13 cellular contexts compared by ENCODE assay signal in genomic region chr3:48693826-48694225, GRCh38. TPM values are rescaled to one million over a fixed set of nuclear protein-coding genes. Genes with fewer than 3 reads are reported as not detected.
DNase-seq lines count a peak whose midpoint lies in the region; ATAC-seq and TF ChIP-seq lines count a peak whose summit lies in the region.
"Had no signal": no experiment of that assay in that cellular context is flagged by ENCODE, and none has a peak within 500 bp of the region (broad histone marks: within the 10 kb centered on the region; RNA-seq: fewer than 3 reads in every experiment).

No MANE protein-coding gene starts in this region.

- H3K4me1 Mint-ChIP-seq in activated naive CD4-positive, alpha-beta T cell treated with anti-CD3 and anti-CD28 coated beads for 36 hours (ENCODE audit: low read depth) = peaks cover 15% of the 10 kb centered on the region

- no peak for ATAC-seq in thoracic aorta (ENCODE audit: insufficient number of reproducible peaks, low FRiP score, low read depth)
- ATAC-seq: natural killer cell treated with Interleukin-12 subunit alpha and Interleukin-12 subunit beta and Interleukin-15 and Interleukin-18, amount 100 ng/mL, for 72 hours had no signal

- H3K4me1 ChIP-seq in Peyer's patch = no peaks in the 10 kb centered on the region
- H3K4me1 ChIP-seq in colonic mucosa = peaks cover 3% of the 10 kb centered on the region
- peaks cover 27% of the 10 kb centered on the region for H3K4me1 ChIP-seq in mesodermal cell (ENCODE audit: control insufficient read depth, insufficient read depth, low read length, poor library complexity, severe bottlenecking)
- peaks cover 10 to 35% of the 10 kb centered on the region in 2 donors for H3K4me1 ChIP-seq in thoracic aorta (ENCODE audit: control insufficient read depth in 1 of 2, low read depth in 2 of 2)

- H3K9me3 ChIP-seq in Peyer's patch = no peaks in the 10 kb centered on the region
- no peaks in the 10 kb centered on the region for H3K9me3 ChIP-seq in colonic mucosa
- H3K9me3 ChIP-seq in mesodermal cell (ENCODE audit: control insufficient read depth, low read length) = no peaks in the 10 kb centered on the region
- no peaks in the 10 kb centered on the region for H3K9me3 ChIP-seq in thoracic aorta

- peaks cover 22% of the 10 kb centered on the region for H3K36me3 Mint-ChIP-seq in activated naive CD4-positive, alpha-beta T cell treated with anti-CD3 and anti-CD28 coated beads for 36 hours (ENCODE audit: low read depth)

- no peak overlapping the region for H3K9ac ChIP-seq in colonic mucosa (ENCODE audit: low read depth in 2 of 2, low read length in 2 of 2)

- H3K27me3 Mint-ChIP-seq in activated naive CD4-positive, alpha-beta T cell treated with anti-CD3 and anti-CD28 coated beads for 36 hours (ENCODE audit: low read depth) = no peaks in the 10 kb centered on the region
- H3K27me3 Mint-ChIP-seq: natural killer cell treated with Interleukin-12 subunit alpha and Interleukin-12 subunit beta and Interleukin-15 and Interleukin-18, amount 100 ng/mL, for 72 hours had no signal

- TF ChIP-seq CTCF in Peyer's patch (IDR thresholded peaks at IDR 0.05) = no peak
- TF ChIP-seq CTCF in colonic mucosa (IDR thresholded peaks at IDR 0.05) = no peak
- no peak for TF ChIP-seq CTCF in thoracic aorta (IDR thresholded peaks at IDR 0.05)

- DNase-seq in Peyer's patch = no peak
- no peak for DNase-seq in colonic mucosa
- no peak for DNase-seq in thoracic aorta (ENCODE audit: low spot score)
- no peak for DNase-seq in NOMO-1 treated with DMSO at 0.1 percent for 48 hours (lab: John Stamatoyannopoulos, UW; ENCODE audit: unreplicated experiment)
- no peak for DNase-seq in activated naive CD4-positive, alpha-beta T cell treated with anti-CD3 and anti-CD28 coated beads for 36 hours
- DNase-seq in stimulated activated CD4-positive, alpha-beta T cell treated with anti-CD3 and anti-CD28 coated beads, Interleukin-4, amount 100 ng/mL, for 24 hours = no peak
- DNase-seq in DMS153 treated with DMSO at 0.1 percent for 48 hours (lab: John Stamatoyannopoulos, UW; ENCODE audit: unreplicated experiment) = no peak
- DNase-seq: activated CD4-positive, alpha-beta T cell treated with anti-CD3 and anti-CD28 coated beads for 1 hour; activated effector memory CD4-positive, alpha-beta T cell treated with Interleukin-2 at 50 U/mL for 16 hours; SIG-M5; stimulated activated CD4-positive, alpha-beta T cell treated with anti-CD3 and anti-CD28 coated beads, Interleukin-1b, Interleukin-23, amount 100 ng/mL, for 48 hours had no signal

- 87 to 89% methylated on average over 3 to 5 of the region's 8 CpGs for WGBS in mesodermal cell (ENCODE audit: insufficient coverage in 2 of 2), 2 experiments

- H3K27me3 ChIP-seq in Peyer's patch = no peaks in the 10 kb centered on the region
- H3K27me3 ChIP-seq in colonic mucosa = no peaks in the 10 kb centered on the region
- no peaks in the 10 kb centered on the region for H3K27me3 ChIP-seq in thoracic aorta (replicated peaks; ENCODE audit: insufficient read depth)

- peak overlapping the region in 2 of 4 donors; percentile 39 to 42 for H3K4me3 ChIP-seq in Peyer's patch
- no peak overlapping the region for H3K4me3 ChIP-seq in colonic mucosa
- peak overlapping the region; percentile 29 for H3K4me3 ChIP-seq in mesodermal cell (ENCODE audit: extremely low read depth, insufficient read depth, low read length, poor library complexity, severe bottlenecking)
- H3K4me3 ChIP-seq in thoracic aorta = peak overlapping the region; percentile 69

- CTCF ChIA-PET in activated naive CD4-positive, alpha-beta T cell treated with anti-CD3 and anti-CD28 coated beads for 36 hours (lab: Charles Lee) = no interaction called here

- H3K27ac ChIP-seq in Peyer's patch (peak overlapping the region; percentile 36 to 82 (median 58)), colonic mucosa (peak overlapping the region; percentile 52), mesodermal cell (ENCODE audit: low read depth, low read length, severe bottlenecking) (no peak overlapping the region), thoracic aorta (peak overlapping the region; percentile 93 to 97)

- H3K4me3 Mint-ChIP-seq in activated naive CD4-positive, alpha-beta T cell treated with anti-CD3 and anti-CD28 coated beads for 36 hours = no peak overlapping the region
- H3K4me3 Mint-ChIP-seq: natural killer cell treated with Interleukin-12 subunit alpha and Interleukin-12 subunit beta and Interleukin-15 and Interleukin-18, amount 100 ng/mL, for 72 hours had no signal

- H3K27ac Mint-ChIP-seq in activated naive CD4-positive, alpha-beta T cell treated with anti-CD3 and anti-CD28 coated beads for 36 hours = no peak overlapping the region
- H3K27ac Mint-ChIP-seq: natural killer cell treated with Interleukin-12 subunit alpha and Interleukin-12 subunit beta and Interleukin-15 and Interleukin-18, amount 100 ng/mL, for 72 hours had no signal

- no peak for TF ChIP-seq POLR2A in Peyer's patch (IDR thresholded peaks at IDR 0.05)

- H3K9me3 Mint-ChIP-seq in activated naive CD4-positive, alpha-beta T cell treated with anti-CD3 and anti-CD28 coated beads for 36 hours = no peaks in the 10 kb centered on the region
- H3K9me3 Mint-ChIP-seq: natural killer cell treated with Interleukin-12 subunit alpha and Interleukin-12 subunit beta and Interleukin-15 and Interleukin-18, amount 100 ng/mL, for 72 hours had no signal

- H3K36me3 ChIP-seq in Peyer's patch = peaks cover 0 to 79% (median 0%) of the 10 kb centered on the region in 3 donors
- peaks cover 24% of the 10 kb centered on the region for H3K36me3 ChIP-seq in colonic mucosa
- H3K36me3 ChIP-seq in mesodermal cell (ENCODE audit: control insufficient read depth, insufficient read depth, low read length) = peaks cover 93% of the 10 kb centered on the region
- peaks cover 36% of the 10 kb centered on the region for H3K36me3 ChIP-seq in thoracic aorta

- intact Hi-C loops in colonic mucosa (cut with DNase I) = no loop called here
- intact Hi-C loops in activated naive CD4-positive, alpha-beta T cell treated with anti-CD3 and anti-CD28 coated beads for 36 hours (cut with micrococcal nuclease) = no loop called here

RNA-seq across cellular contexts. Expression of gene NCKIPSD, which starts 8.1 kb away (rescaled TPM):
- total RNA-seq in Peyer's patch = 10 to 100 TPM; 35.7 to 66.8 (median 64.4) TPM
- total RNA-seq in colonic mucosa = 10 to 100 TPM; 24.3 to 29.7 TPM
- 23.4 TPM for polyA plus RNA-seq in mesodermal cell (2013, experiment 1 of 2)
- 20.1 TPM for polyA plus RNA-seq in mesodermal cell (2013, experiment 2 of 2)
- 100 to 1,000 TPM in 1 of 2 donors, 10 to 100 TPM in 1; 59.6 to 101 TPM for total RNA-seq in thoracic aorta
- 10 to 100 TPM; 27.3 to 28.7 TPM for total RNA-seq in activated naive CD4-positive, alpha-beta T cell treated with anti-CD3 and anti-CD28 coated beads for 36 hours

RNA-seq across cellular contexts. Expression of gene IP6K2, which starts 23.2 kb away (rescaled TPM):
- total RNA-seq in Peyer's patch (100 to 1,000 TPM in 3 of 4 donors, 10 to 100 TPM in 1; 97.6 to 211 (median 163) TPM), colonic mucosa (100 to 1,000 TPM; 101 to 134 TPM), thoracic aorta (10 to 100 TPM; 38.3 to 90.7 TPM)
- polyA plus RNA-seq in mesodermal cell (2013, experiment 1 of 2) = 155 TPM
- polyA plus RNA-seq in mesodermal cell (2013, experiment 2 of 2) = 132 TPM
- total RNA-seq in activated naive CD4-positive, alpha-beta T cell treated with anti-CD3 and anti-CD28 coated beads for 36 hours = 10 to 100 TPM; 64.3 to 68.3 TPM

RNA-seq across cellular contexts. Expression of gene CELSR3, which starts 31.1 kb away (rescaled TPM):
- 1 to 10 TPM; 2.3 to 5.0 (median 2.9) TPM for total RNA-seq in Peyer's patch
- total RNA-seq in colonic mucosa = 1 to 10 TPM; 1.3 to 2.0 TPM
- 21.2 TPM for polyA plus RNA-seq in mesodermal cell (2013, experiment 1 of 2)
- polyA plus RNA-seq in mesodermal cell (2013, experiment 2 of 2) = 14.6 TPM
- total RNA-seq in thoracic aorta = 1 to 10 TPM; 1.3 to 3.0 TPM
- 1 to 10 TPM; 4.9 to 5.1 TPM for total RNA-seq in activated naive CD4-positive, alpha-beta T cell treated with anti-CD3 and anti-CD28 coated beads for 36 hours

RNA-seq across cellular contexts. Expression of gene SLC26A6, which starts 58.6 kb away (rescaled TPM):
- total RNA-seq in Peyer's patch (100 to 1,000 TPM; 143 to 249 (median 194) TPM), colonic mucosa (100 to 1,000 TPM in 1 of 2 donors, 10 to 100 TPM in 1; 94.9 to 112 TPM), thoracic aorta (100 to 1,000 TPM in 1 of 2 donors, 10 to 100 TPM in 1; 93.9 to 102 TPM)
- polyA plus RNA-seq in mesodermal cell (2013, experiment 1 of 2) = 77.2 TPM
- 63.0 TPM for polyA plus RNA-seq in mesodermal cell (2013, experiment 2 of 2)
- 10 to 100 TPM; 24.3 to 24.7 TPM for total RNA-seq in activated naive CD4-positive, alpha-beta T cell treated with anti-CD3 and anti-CD28 coated beads for 36 hours
